Comparison of ENCODE assay signal across 20 cellular contexts in genomic region chr1:231044588-231044987, GRCh38. TPM values are rescaled to one million over a fixed set of nuclear protein-coding genes. Genes with fewer than 3 reads are reported as not detected.
A peak's percentile ranks its signal among the peaks of the same experiment; 100 is the strongest.
DNase-seq lines count a peak whose midpoint lies in the region; ATAC-seq and TF ChIP-seq lines count a peak whose summit lies in the region.
"Had no signal": no experiment of that assay in that cellular context is flagged by ENCODE, and none has a peak within 500 bp of the region (broad histone marks: within the 10 kb centered on the region; RNA-seq: fewer than 3 reads in every experiment).

No MANE protein-coding gene starts in this region.

- peak overlapping the region; percentile 7 to 17 for H3K27ac Mint-ChIP-seq in T-cell
- H3K27ac Mint-ChIP-seq: B cell; CD4-positive, alpha-beta T cell; CD8-positive, alpha-beta T cell had no signal

- no peak overlapping the region for H3K18ac ChIP-seq in mesendoderm (ENCODE audit: low read length)

- H3K4me1 Mint-ChIP-seq in T-cell, result peaks cover 7 to 9% (median 9%) of the 10 kb centered on the region in 3 donors

- H3K23ac ChIP-seq in mesendoderm (ENCODE audit: low read length), result no peak overlapping the region

- H3K27me3 Mint-ChIP-seq in T-cell, result peaks cover 16 to 19% of the 10 kb centered on the region in 2 donors

- no peak overlapping the region for H3K4me3 Mint-ChIP-seq in T-cell
- H3K4me3 Mint-ChIP-seq: B cell; CD4-positive, alpha-beta T cell; CD8-positive, alpha-beta T cell had no signal

- H3K9ac ChIP-seq in KMS-11 (no peak overlapping the region), mesendoderm (ENCODE audit: low read length) (no peak overlapping the region)
- H3K9ac ChIP-seq: BLaER1 treated with 17β-estradiol and CSF1 and Interleukin-3, amounts not matched to agents 10 nM and 100 nM had no signal

- H2AFZ ChIP-seq in KMS-11 (ENCODE audit: low read depth), result no peak overlapping the region

- no peak overlapping the region for H2BK120ac ChIP-seq in mesendoderm (ENCODE audit: low read depth, low read length)

- H3K56ac ChIP-seq in mesendoderm (ENCODE audit: low read length), result peak overlapping the region; percentile 25

- intact Hi-C loops in A673 (cut with micrococcal nuclease; ENCODE audit: unreplicated experiment), result no loop called here

- ATAC-seq in T-cell (replicated peaks in 1 of 4), result no peak
- ATAC-seq: A549; CD8-positive, alpha-beta T cell had no signal

- no peak for TF ChIP-seq CTCF in KMS-11 (conservative IDR thresholded peaks at IDR 0.05; ENCODE audit: low read depth, low read length)
- TF ChIP-seq CTCF in A673 (conservative IDR thresholded peaks at IDR 0.05; ENCODE audit: low read depth, low read length), result no peak

- CTCF ChIA-PET in T-cell (lab: Charles Lee) (no interaction called here), A673 (lab: Charles Lee) (no interaction called here)

- H3K9me3 Mint-ChIP-seq in T-cell, result peaks cover 0 to 12% (median 4%) of the 10 kb centered on the region in 3 donors
- H3K9me3 Mint-ChIP-seq: CD4-positive, alpha-beta T cell had no signal

- H4K20me1 ChIP-seq in KMS-11 (ENCODE audit: insufficient read depth), result no peaks in the 10 kb centered on the region
- H4K20me1 ChIP-seq: BLaER1 treated with 17β-estradiol and CSF1 and Interleukin-3, amounts not matched to agents 10 nM and 100 nM had no signal

- no CpG with 5 or more reads among the region's 1 CpG for WGBS in mesendoderm (ENCODE audit: extremely low coverage, insufficient coverage, low lambda C conversion rate)

- H3K27ac ChIP-seq in KMS-11 (no peak overlapping the region), mesendoderm (ENCODE audit: low read depth, low read length) (no peak overlapping the region), A673 (ENCODE audit: low read depth, low read length, poor library complexity, severe bottlenecking) (no peak overlapping the region)
- H3K27ac ChIP-seq: 22Rv1; A549; BLaER1 treated with 17β-estradiol and CSF1 and Interleukin-3, amounts not matched to agents 10 nM and 100 nM; C4-2B had no signal

- POLR2A ChIA-PET in T-cell (lab: Charles Lee), result no interaction called here
- POLR2A ChIA-PET in A673 (lab: Charles Lee; ENCODE audit: low non-redundant PET), result no interaction called here

- DNase-seq in DMS53 (lab: John Stamatoyannopoulos, UW) (peak; percentile 19), DMS53 treated with DMSO at 0.1 percent for 48 hours (lab: John Stamatoyannopoulos, UW; ENCODE audit: unreplicated experiment) (no peak), T-cell (no peak), mesendoderm (no peak), SW 1271 (lab: John Stamatoyannopoulos, UW) (no peak), Ammon's horn (ENCODE audit: low spot score) (no peak), A673 (ENCODE audit: low spot score) (no peak)
- DNase-seq: ACHN; Caco-2; Calu3; CD4-positive, alpha-beta T cell; CD8-positive, alpha-beta T cell; DMS79 treated with DMSO at 0.1 percent for 48 hours; GF-D8 had no signal

- H3K4me3 ChIP-seq in KMS-11 (IDR thresholded peaks at IDR 0.05; ENCODE audit: insufficient read depth, low read depth, low read length) (no peak overlapping the region), mesendoderm (ENCODE audit: low read length) (no peak overlapping the region), A673 (ENCODE audit: low read depth, low read length, poor library complexity, severe bottlenecking) (no peak overlapping the region)
- H3K4me3 ChIP-seq: A549; BLaER1 treated with 17β-estradiol and CSF1 and Interleukin-3, amounts not matched to agents 10 nM and 100 nM had no signal

- H2BK5ac ChIP-seq in mesendoderm (ENCODE audit: low read length), result no peak overlapping the region

- H4K5ac ChIP-seq in mesendoderm (ENCODE audit: low read length), result no peak overlapping the region

- H2AK5ac ChIP-seq in mesendoderm (ENCODE audit: low read length), result no peak overlapping the region

- H2BK15ac ChIP-seq in mesendoderm (replicated peaks; ENCODE audit: low read depth), result no peak overlapping the region

- H3K79me2 ChIP-seq in KMS-11 (ENCODE audit: insufficient read depth, low read depth), result no peaks in the 10 kb centered on the region
- no peaks in the 10 kb centered on the region for H3K79me2 ChIP-seq in mesendoderm (ENCODE audit: control insufficient read depth, insufficient read depth, low read length)

- H3K36me3 ChIP-seq in KMS-11 (ENCODE audit: insufficient read depth) (no peaks in the 10 kb centered on the region), mesendoderm (ENCODE audit: control insufficient read depth, insufficient read depth, low read length) (no peaks in the 10 kb centered on the region), A673 (ENCODE audit: insufficient read depth, low read length, poor library complexity, severe bottlenecking) (no peaks in the 10 kb centered on the region)
- H3K36me3 ChIP-seq: BLaER1 treated with 17β-estradiol and CSF1 and Interleukin-3, amounts not matched to agents 10 nM and 100 nM had no signal

- H3K9me3 ChIP-seq in A673 (ENCODE audit: low read depth, low read length, poor library complexity, severe bottlenecking), result peaks cover 9% of the 10 kb centered on the region

- peak overlapping the region; percentile 1; the same call in 1 of the 2 replicates for H3K4me2 ChIP-seq in KMS-11
- H3K4me2 ChIP-seq in mesendoderm (ENCODE audit: low read length), result no peak overlapping the region
- H3K4me2 ChIP-seq: A549; BLaER1 treated with 17β-estradiol and CSF1 and Interleukin-3, amounts not matched to agents 10 nM and 100 nM had no signal

- no peak overlapping the region for H4K8ac ChIP-seq in mesendoderm (ENCODE audit: low read depth, low read length)

- H3K27me3 ChIP-seq in KMS-11 (ENCODE audit: insufficient read depth, low read depth) (no peaks in the 10 kb centered on the region; the same call in 1 of the 2 replicates), mesendoderm (ENCODE audit: insufficient read depth, low read length, poor library complexity) (peaks cover 6% of the 10 kb centered on the region), A673 (replicated peaks; ENCODE audit: insufficient read depth, low read depth, low read length, poor library complexity) (peaks cover 35% of the 10 kb centered on the region)

- no TSS peak for BruUV-seq in A673 (replicated peaks; lab: Mats Ljungman, UMichigan)

- H3K4me1 ChIP-seq in KMS-11 (ENCODE audit: low read depth, poor library complexity, severe bottlenecking) (peaks cover 13% of the 10 kb centered on the region), mesendoderm (ENCODE audit: control insufficient read depth, low read depth, low read length) (no peaks in the 10 kb centered on the region), A673 (ENCODE audit: insufficient read depth, low read length, poor library complexity, severe bottlenecking) (peaks cover 11% of the 10 kb centered on the region)

- no peaks in the 10 kb centered on the region for H3K79me1 ChIP-seq in mesendoderm (ENCODE audit: low read length)

- H3K36me3 Mint-ChIP-seq in T-cell, result no peaks in the 10 kb centered on the region
- H3K36me3 Mint-ChIP-seq: CD8-positive, alpha-beta T cell had no signal

- no peak overlapping the region for H3K4ac ChIP-seq in mesendoderm (ENCODE audit: low read depth, low read length)

RNA-seq across cellular contexts. Expression of gene FAM89A, which starts 4.5 kb away (rescaled TPM):
- total RNA-seq in T-cell (1 to 10 TPM; 3.0 to 9.5 (median 7.6) TPM), A673 (2021) (9.9 and 12.1 TPM in 2 replicates)
- 7.8 TPM for polyA plus RNA-seq in mesendoderm (2013, experiment 1 of 2)
- 7.2 TPM for polyA plus RNA-seq in mesendoderm (2013, experiment 2 of 2)
